Comparison of ENCODE assay signal across 1 cellular context in the genomic region with DNA sequence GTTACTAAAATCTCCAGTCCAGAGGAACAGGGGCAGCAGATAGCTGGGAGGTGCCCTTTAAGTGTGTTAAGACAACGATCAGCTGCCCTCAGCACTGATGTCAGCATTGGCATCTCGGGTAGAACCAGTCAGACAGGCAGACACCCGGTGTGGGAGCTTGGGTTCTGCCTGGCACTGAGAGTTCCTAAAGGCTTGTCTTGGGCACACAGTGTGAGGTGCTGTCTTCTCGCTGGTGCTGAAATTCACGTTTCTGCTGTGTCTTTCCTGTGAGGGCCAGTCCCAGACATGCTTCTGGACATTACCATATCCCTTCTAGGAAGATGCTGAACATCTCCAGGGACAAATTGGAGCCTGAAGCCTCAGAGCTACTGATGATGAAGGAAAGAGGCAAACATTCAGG.
TF ChIP-seq lines count a peak whose summit lies in the region.

No MANE protein-coding gene starts in this region.

TF ChIP-seq in Ishikawa, 13 proteins besides CTCF, POLR2A, EP300 and RAD21:
- TF ChIP-seq, protein P1, sequence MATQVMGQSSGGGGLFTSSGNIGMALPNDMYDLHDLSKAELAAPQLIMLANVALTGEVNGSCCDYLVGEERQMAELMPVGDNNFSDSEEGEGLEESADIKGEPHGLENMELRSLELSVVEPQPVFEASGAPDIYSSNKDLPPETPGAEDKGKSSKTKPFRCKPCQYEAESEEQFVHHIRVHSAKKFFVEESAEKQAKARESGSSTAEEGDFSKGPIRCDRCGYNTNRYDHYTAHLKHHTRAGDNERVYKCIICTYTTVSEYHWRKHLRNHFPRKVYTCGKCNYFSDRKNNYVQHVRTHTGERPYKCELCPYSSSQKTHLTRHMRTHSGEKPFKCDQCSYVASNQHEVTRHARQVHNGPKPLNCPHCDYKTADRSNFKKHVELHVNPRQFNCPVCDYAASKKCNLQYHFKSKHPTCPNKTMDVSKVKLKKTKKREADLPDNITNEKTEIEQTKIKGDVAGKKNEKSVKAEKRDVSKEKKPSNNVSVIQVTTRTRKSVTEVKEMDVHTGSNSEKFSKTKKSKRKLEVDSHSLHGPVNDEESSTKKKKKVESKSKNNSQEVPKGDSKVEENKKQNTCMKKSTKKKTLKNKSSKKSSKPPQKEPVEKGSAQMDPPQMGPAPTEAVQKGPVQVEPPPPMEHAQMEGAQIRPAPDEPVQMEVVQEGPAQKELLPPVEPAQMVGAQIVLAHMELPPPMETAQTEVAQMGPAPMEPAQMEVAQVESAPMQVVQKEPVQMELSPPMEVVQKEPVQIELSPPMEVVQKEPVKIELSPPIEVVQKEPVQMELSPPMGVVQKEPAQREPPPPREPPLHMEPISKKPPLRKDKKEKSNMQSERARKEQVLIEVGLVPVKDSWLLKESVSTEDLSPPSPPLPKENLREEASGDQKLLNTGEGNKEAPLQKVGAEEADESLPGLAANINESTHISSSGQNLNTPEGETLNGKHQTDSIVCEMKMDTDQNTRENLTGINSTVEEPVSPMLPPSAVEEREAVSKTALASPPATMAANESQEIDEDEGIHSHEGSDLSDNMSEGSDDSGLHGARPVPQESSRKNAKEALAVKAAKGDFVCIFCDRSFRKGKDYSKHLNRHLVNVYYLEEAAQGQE (IDR thresholded peaks at IDR 0.05; ENCODE audit: low read depth): peak; percentile 70
- TF ChIP-seq ZBTB7A (IDR thresholded peaks at IDR 0.05; ENCODE audit: low read depth): no peak
